ENCODE assay signal across 23 cellular contexts in the genomic region with DNA sequence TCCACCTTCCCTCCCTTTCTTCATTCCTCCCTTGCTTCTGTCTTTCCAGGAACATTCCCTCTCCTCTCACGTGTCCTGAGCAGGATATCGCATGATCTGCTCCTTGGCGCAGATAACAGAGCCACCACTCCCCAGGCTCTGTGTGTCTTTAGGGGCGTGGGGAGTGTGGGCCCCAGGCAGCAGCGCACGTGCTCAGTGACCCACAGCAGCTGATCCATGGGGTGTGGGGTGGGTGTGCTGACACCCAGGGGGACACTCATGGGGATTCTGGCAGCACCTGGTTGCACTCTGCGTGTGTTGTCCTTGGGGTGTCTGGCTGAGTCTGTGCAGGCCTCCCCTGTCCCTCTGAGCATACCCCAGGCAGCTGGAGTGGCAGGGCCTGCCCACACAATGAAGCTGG. TPM values are rescaled to one million over a fixed set of nuclear protein-coding genes. Genes with fewer than 3 reads are reported as not detected.
DNase-seq lines count a peak whose midpoint lies in the region; ATAC-seq and TF ChIP-seq lines count a peak whose summit lies in the region.
"Had no signal": no experiment of that assay in that cellular context is flagged by ENCODE, and none has a peak within 500 bp of the region (broad histone marks: within the 10 kb centered on the region; RNA-seq: fewer than 3 reads in every experiment).

No MANE protein-coding gene starts in this region.

- no peak for TF ChIP-seq EP300 in stomach (IDR thresholded peaks at IDR 0.05)

- H3K79me2 ChIP-seq in mesendoderm (ENCODE audit: control insufficient read depth, insufficient read depth, low read length), result no peaks in the 10 kb centered on the region

- no peak overlapping the region for H3K56ac ChIP-seq in mesendoderm (ENCODE audit: low read length)

- no peak overlapping the region for H4K5ac ChIP-seq in mesendoderm (ENCODE audit: low read length)

- H3K4me3 ChIP-seq in cardiac muscle cell (no peak overlapping the region), right atrium auricular region (no peak overlapping the region), stomach (no peak overlapping the region), mesendoderm (ENCODE audit: low read length) (no peak overlapping the region), lower leg skin (ENCODE audit: low read depth, poor library complexity, severe bottlenecking) (no peak overlapping the region)
- H3K4me3 ChIP-seq: gastrocnemius medialis, prostate gland, SJSA1, tibial artery had no signal

- intact Hi-C loops in stomach (cut with DNase I; ENCODE audit: low total_unique reads) (no loop called here), lower leg skin (cut with DNase I; ENCODE audit: low total_unique reads) (no loop called here)

- H3K27ac Mint-ChIP-seq in central memory CD8-positive, alpha-beta T cell (ENCODE audit: low read depth), result peak overlapping the region; percentile 4
- H3K27ac Mint-ChIP-seq: activated CD4-positive, alpha-beta memory T cell treated with anti-CD3 and anti-CD28 coated beads, Interleukin-2, amount 10 ng/mL, durations not matched to agents 7 days and 5 days; activated naive CD8-positive, alpha-beta T cell had no signal

- TF ChIP-seq CTCF in cardiac muscle cell (IDR thresholded peaks at IDR 0.05; ENCODE audit: low read depth, low read length), result no peak
- no peak for TF ChIP-seq CTCF in right atrium auricular region (IDR thresholded peaks at IDR 0.05)
- TF ChIP-seq CTCF in stomach (IDR thresholded peaks at IDR 0.05), result no peak
- no peak for TF ChIP-seq CTCF in lower leg skin (IDR thresholded peaks at IDR 0.05)

- H3K36me3 Mint-ChIP-seq in central memory CD8-positive, alpha-beta T cell (ENCODE audit: insufficient read depth), result peaks cover 2% of the 10 kb centered on the region
- H3K36me3 Mint-ChIP-seq: activated naive CD8-positive, alpha-beta T cell had no signal

- H3K27me3 ChIP-seq in cardiac muscle cell (no peaks in the 10 kb centered on the region), right atrium auricular region (no peaks in the 10 kb centered on the region), stomach (no peaks in the 10 kb centered on the region), mesendoderm (ENCODE audit: insufficient read depth, low read length, poor library complexity) (no peaks in the 10 kb centered on the region)
- H3K27me3 ChIP-seq: gastrocnemius medialis, SJSA1, tibial artery had no signal

- H3K4me1 ChIP-seq in cardiac muscle cell (ENCODE audit: low read depth) (no peaks in the 10 kb centered on the region), right atrium auricular region (no peaks in the 10 kb centered on the region), stomach (peaks cover 33 to 68% (median 39%) of the 10 kb centered on the region in 4 donors), mesendoderm (ENCODE audit: control insufficient read depth, low read depth, low read length) (no peaks in the 10 kb centered on the region)
- H3K4me1 ChIP-seq: prostate gland had no signal

- DNase-seq in cardiac muscle cell (ENCODE audit: low read depth in 1 of 2, low spot score in 1 of 2), result peak in 1 of 2 donors; percentile 29
- no peak for DNase-seq in right atrium auricular region (ENCODE audit: low spot score)
- no peak for DNase-seq in central memory CD8-positive, alpha-beta T cell (ENCODE audit: low spot score in 2 of 2)
- peak; percentile 68 for DNase-seq in mucosa of gallbladder (ENCODE audit: low spot score)
- peak; percentile 68 for DNase-seq in stomach
- DNase-seq in mesendoderm, result no peak
- no peak for DNase-seq in GOT3 (lab: John Stamatoyannopoulos, UW)
- DNase-seq in lower leg skin (ENCODE audit: low spot score in 2 of 2), result no peak
- DNase-seq: activated CD4-positive, alpha-beta memory T cell treated with anti-CD3 and anti-CD28 coated beads, Interleukin-2, amount 10 ng/mL, durations not matched to agents 7 days and 5 days; activated CD4-positive, CD25-positive, alpha-beta regulatory T cell; anterior cingulate cortex; gastrocnemius medialis; left ventricle myocardium superior; NCI-H1048; NCI-H1694 treated with DMSO at 0.1 percent for 48 hours; NCI-H69; stimulated activated naive CD8-positive, alpha-beta T cell treated with anti-CD3 and anti-CD28 coated beads, Interleukin-15, amount 100 ng/mL, for 72 hours; tibial artery had no signal

- ATAC-seq in central memory CD8-positive, alpha-beta T cell (replicated peaks; ENCODE audit: extremely low read depth, poor library complexity, severe bottlenecking), result no peak
- ATAC-seq: gastrocnemius medialis; left ventricle myocardium superior; Panc1; stimulated activated naive CD8-positive, alpha-beta T cell treated with anti-CD3 and anti-CD28 coated beads, Interleukin-15, amount 100 ng/mL, for 72 hours had no signal

- H3K36me3 ChIP-seq in cardiac muscle cell, result no peaks in the 10 kb centered on the region
- no peaks in the 10 kb centered on the region for H3K36me3 ChIP-seq in right atrium auricular region
- H3K36me3 ChIP-seq in stomach, result no peaks in the 10 kb centered on the region
- no peaks in the 10 kb centered on the region for H3K36me3 ChIP-seq in mesendoderm (ENCODE audit: control insufficient read depth, insufficient read depth, low read length)
- H3K36me3 ChIP-seq: gastrocnemius medialis, neutrophil, prostate gland, SJSA1, tibial artery had no signal

- H3K23ac ChIP-seq in mesendoderm (ENCODE audit: low read length), result no peak overlapping the region

- H3K9me3 ChIP-seq in cardiac muscle cell (ENCODE audit: low read depth) (no peaks in the 10 kb centered on the region), right atrium auricular region (no peaks in the 10 kb centered on the region), stomach (no peaks in the 10 kb centered on the region)
- H3K9me3 ChIP-seq: gastrocnemius medialis, neutrophil, prostate gland, SJSA1, tibial artery had no signal

- WGBS in stomach, 5 donors, result 29 to 76% (median 50%) methylated on average over 6 to 7 of the region's 7 CpGs
- no CpG with 5 or more reads among the region's 7 CpGs for WGBS in mesendoderm (ENCODE audit: extremely low coverage, insufficient coverage, low lambda C conversion rate)
- 48 to 75% methylated on average over 7 of the region's 7 CpGs for WGBS in lower leg skin, 2 donors

- no peak overlapping the region for H4K8ac ChIP-seq in mesendoderm (ENCODE audit: low read depth, low read length)

- H2AK5ac ChIP-seq in mesendoderm (ENCODE audit: low read length), result no peak overlapping the region

- no peak overlapping the region for H2BK5ac ChIP-seq in mesendoderm (ENCODE audit: low read length)

- H3K27me3 Mint-ChIP-seq in central memory CD8-positive, alpha-beta T cell, result no peaks in the 10 kb centered on the region
- H3K27me3 Mint-ChIP-seq: activated CD4-positive, alpha-beta memory T cell treated with anti-CD3 and anti-CD28 coated beads, Interleukin-2, amount 10 ng/mL, durations not matched to agents 7 days and 5 days; activated naive CD8-positive, alpha-beta T cell; stimulated activated naive CD8-positive, alpha-beta T cell treated with anti-CD3 and anti-CD28 coated beads, Interleukin-15, amount 100 ng/mL, for 72 hours had no signal

- H3K9ac ChIP-seq in mesendoderm (ENCODE audit: low read length), result no peak overlapping the region

- H3K4ac ChIP-seq in mesendoderm (ENCODE audit: low read depth, low read length), result no peak overlapping the region

- H3K4me3 Mint-ChIP-seq in central memory CD8-positive, alpha-beta T cell, result no peak overlapping the region
- H3K4me3 Mint-ChIP-seq: activated CD4-positive, alpha-beta memory T cell treated with anti-CD3 and anti-CD28 coated beads, Interleukin-2, amount 10 ng/mL, durations not matched to agents 7 days and 5 days; activated naive CD8-positive, alpha-beta T cell; stimulated activated naive CD8-positive, alpha-beta T cell treated with anti-CD3 and anti-CD28 coated beads, Interleukin-15, amount 100 ng/mL, for 72 hours had no signal

- TF ChIP-seq POLR2A in stomach (IDR thresholded peaks at IDR 0.05) (no peak), lower leg skin (IDR thresholded peaks at IDR 0.05) (no peak)

- no peaks in the 10 kb centered on the region for H3K9me3 Mint-ChIP-seq in central memory CD8-positive, alpha-beta T cell
- H3K9me3 Mint-ChIP-seq: activated CD4-positive, alpha-beta memory T cell treated with anti-CD3 and anti-CD28 coated beads, Interleukin-2, amount 10 ng/mL, durations not matched to agents 7 days and 5 days; stimulated activated naive CD8-positive, alpha-beta T cell treated with anti-CD3 and anti-CD28 coated beads, Interleukin-15, amount 100 ng/mL, for 72 hours had no signal

- no peak overlapping the region for H3K18ac ChIP-seq in mesendoderm (ENCODE audit: low read length)

- no peak overlapping the region for H2BK15ac ChIP-seq in mesendoderm (replicated peaks; ENCODE audit: low read depth)

- H3K4me2 ChIP-seq in mesendoderm (ENCODE audit: low read length), result no peak overlapping the region

- no peak overlapping the region for H2BK120ac ChIP-seq in mesendoderm (ENCODE audit: low read depth, low read length)

- H3K27ac ChIP-seq in cardiac muscle cell, result peak overlapping the region; percentile 64
- H3K27ac ChIP-seq in right atrium auricular region, result no peak overlapping the region
- H3K27ac ChIP-seq in stomach, result peak overlapping the region; percentile 83 to 94 (median 87)
- no peak overlapping the region for H3K27ac ChIP-seq in mesendoderm (ENCODE audit: low read depth, low read length)
- H3K27ac ChIP-seq: neutrophil, prostate gland, SJSA1, tibial artery had no signal

- H3K4me1 Mint-ChIP-seq in central memory CD8-positive, alpha-beta T cell, result peaks cover 26% of the 10 kb centered on the region

- no peaks in the 10 kb centered on the region for H3K79me1 ChIP-seq in mesendoderm (ENCODE audit: low read length)

RNA-seq across cellular contexts. Expression of a gene that starts 9.9 kb away (rescaled TPM):
- 2.9 and 3.5 TPM in 2 replicates for total RNA-seq in cardiac muscle cell
- 2.0 TPM in 2 replicates for polyA plus RNA-seq in cardiac muscle cell
- total RNA-seq in right atrium auricular region, result 100 to 1,000 TPM in 1 of 2 donors, 10 to 100 TPM in 1; 54.0 to 116 TPM
- total RNA-seq in mucosa of gallbladder, result 162 TPM
- total RNA-seq in stomach, result 100 to 1,000 TPM in 3 of 5 donors, 10 to 100 TPM in 2; 50.1 to 227 (median 113) TPM
- 10 to 100 TPM; 24.4 to 40.8 (median 27.6) TPM for polyA plus RNA-seq in stomach
- polyA plus RNA-seq in mesendoderm (2013, experiment 1 of 2), result 4.6 TPM
- 4.9 TPM for polyA plus RNA-seq in mesendoderm (2013, experiment 2 of 2)
- 100 to 1,000 TPM; 189 to 423 (median 301) TPM for total RNA-seq in lower leg skin

Comparison
In these comparisons a context has a peak if more than half of its experiments do, and no peak if none do; other contexts are left out.
1. H3K27ac ChIP-seq: peak in cardiac muscle cell (single experiment) and stomach (5 of 5); none in right atrium auricular region (0 of 2) and mesendoderm (single experiment).
2. RNA of a gene that starts 9.9 kb away (total RNA-seq): 189 to 423 TPM in lower leg skin, 162 TPM in mucosa of gallbladder (single experiment), 54.0 to 116 TPM in right atrium auricular region and 50.1 to 227 TPM in stomach; 2.9 to 3.5 TPM in cardiac muscle cell; every median in the first group is over 10 times any median in the second.
3. DNase-seq: peak in mucosa of gallbladder (single experiment) and stomach (single experiment); none in right atrium auricular region (single experiment), central memory CD8-positive, alpha-beta T cell (0 of 2), mesendoderm (single experiment), GOT3 (single experiment) and lower leg skin (0 of 2).